Comparison of ENCODE assay signal across 1 cellular context in the genomic region with DNA sequence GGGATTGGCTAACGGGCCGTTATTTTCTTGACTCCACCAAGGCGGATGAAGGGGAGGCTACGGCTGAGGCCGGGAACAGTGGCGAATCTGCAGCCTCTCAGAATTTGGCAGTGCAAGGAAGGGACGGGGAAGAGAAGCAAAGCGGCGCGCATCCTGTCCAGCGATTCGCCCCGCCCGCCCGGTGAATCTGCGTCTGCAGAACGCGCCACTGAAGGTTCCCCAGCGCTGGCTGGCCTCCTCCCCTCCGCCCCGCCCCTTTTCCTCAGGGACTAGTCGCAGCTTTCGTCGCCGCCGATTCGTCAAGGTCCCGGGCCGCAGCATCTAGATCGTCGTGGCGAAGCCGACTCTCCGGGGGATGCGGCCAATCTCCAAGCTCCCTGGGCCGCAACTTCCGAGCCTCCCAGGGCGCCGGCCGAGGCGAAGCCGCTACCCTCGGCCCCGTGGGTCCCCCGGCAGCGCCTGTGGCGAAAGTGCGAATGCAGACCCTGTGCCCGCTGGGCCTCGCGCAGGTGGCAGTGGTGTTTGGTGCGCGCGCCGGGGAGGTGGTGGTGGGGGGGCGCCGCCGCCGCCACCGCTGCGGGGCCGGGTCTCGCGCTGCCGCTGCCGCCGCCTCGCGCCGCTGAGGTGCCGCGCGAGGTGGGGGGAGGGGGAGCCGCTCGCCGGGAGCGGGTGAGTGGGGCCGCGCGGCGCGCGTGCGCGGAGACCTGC.
TF ChIP-seq lines count a peak whose summit lies in the region.

A gene (plus strand): TSS at position 299 of the 708 bp plus-strand sequence. CDS start 978 bp downstream, outside the sequence.

TF ChIP-seq in K562, 482 proteins besides CTCF, POLR2A, EP300 and RAD21 (continued from another document and continues in another):
- TF ChIP-seq, protein P1, sequence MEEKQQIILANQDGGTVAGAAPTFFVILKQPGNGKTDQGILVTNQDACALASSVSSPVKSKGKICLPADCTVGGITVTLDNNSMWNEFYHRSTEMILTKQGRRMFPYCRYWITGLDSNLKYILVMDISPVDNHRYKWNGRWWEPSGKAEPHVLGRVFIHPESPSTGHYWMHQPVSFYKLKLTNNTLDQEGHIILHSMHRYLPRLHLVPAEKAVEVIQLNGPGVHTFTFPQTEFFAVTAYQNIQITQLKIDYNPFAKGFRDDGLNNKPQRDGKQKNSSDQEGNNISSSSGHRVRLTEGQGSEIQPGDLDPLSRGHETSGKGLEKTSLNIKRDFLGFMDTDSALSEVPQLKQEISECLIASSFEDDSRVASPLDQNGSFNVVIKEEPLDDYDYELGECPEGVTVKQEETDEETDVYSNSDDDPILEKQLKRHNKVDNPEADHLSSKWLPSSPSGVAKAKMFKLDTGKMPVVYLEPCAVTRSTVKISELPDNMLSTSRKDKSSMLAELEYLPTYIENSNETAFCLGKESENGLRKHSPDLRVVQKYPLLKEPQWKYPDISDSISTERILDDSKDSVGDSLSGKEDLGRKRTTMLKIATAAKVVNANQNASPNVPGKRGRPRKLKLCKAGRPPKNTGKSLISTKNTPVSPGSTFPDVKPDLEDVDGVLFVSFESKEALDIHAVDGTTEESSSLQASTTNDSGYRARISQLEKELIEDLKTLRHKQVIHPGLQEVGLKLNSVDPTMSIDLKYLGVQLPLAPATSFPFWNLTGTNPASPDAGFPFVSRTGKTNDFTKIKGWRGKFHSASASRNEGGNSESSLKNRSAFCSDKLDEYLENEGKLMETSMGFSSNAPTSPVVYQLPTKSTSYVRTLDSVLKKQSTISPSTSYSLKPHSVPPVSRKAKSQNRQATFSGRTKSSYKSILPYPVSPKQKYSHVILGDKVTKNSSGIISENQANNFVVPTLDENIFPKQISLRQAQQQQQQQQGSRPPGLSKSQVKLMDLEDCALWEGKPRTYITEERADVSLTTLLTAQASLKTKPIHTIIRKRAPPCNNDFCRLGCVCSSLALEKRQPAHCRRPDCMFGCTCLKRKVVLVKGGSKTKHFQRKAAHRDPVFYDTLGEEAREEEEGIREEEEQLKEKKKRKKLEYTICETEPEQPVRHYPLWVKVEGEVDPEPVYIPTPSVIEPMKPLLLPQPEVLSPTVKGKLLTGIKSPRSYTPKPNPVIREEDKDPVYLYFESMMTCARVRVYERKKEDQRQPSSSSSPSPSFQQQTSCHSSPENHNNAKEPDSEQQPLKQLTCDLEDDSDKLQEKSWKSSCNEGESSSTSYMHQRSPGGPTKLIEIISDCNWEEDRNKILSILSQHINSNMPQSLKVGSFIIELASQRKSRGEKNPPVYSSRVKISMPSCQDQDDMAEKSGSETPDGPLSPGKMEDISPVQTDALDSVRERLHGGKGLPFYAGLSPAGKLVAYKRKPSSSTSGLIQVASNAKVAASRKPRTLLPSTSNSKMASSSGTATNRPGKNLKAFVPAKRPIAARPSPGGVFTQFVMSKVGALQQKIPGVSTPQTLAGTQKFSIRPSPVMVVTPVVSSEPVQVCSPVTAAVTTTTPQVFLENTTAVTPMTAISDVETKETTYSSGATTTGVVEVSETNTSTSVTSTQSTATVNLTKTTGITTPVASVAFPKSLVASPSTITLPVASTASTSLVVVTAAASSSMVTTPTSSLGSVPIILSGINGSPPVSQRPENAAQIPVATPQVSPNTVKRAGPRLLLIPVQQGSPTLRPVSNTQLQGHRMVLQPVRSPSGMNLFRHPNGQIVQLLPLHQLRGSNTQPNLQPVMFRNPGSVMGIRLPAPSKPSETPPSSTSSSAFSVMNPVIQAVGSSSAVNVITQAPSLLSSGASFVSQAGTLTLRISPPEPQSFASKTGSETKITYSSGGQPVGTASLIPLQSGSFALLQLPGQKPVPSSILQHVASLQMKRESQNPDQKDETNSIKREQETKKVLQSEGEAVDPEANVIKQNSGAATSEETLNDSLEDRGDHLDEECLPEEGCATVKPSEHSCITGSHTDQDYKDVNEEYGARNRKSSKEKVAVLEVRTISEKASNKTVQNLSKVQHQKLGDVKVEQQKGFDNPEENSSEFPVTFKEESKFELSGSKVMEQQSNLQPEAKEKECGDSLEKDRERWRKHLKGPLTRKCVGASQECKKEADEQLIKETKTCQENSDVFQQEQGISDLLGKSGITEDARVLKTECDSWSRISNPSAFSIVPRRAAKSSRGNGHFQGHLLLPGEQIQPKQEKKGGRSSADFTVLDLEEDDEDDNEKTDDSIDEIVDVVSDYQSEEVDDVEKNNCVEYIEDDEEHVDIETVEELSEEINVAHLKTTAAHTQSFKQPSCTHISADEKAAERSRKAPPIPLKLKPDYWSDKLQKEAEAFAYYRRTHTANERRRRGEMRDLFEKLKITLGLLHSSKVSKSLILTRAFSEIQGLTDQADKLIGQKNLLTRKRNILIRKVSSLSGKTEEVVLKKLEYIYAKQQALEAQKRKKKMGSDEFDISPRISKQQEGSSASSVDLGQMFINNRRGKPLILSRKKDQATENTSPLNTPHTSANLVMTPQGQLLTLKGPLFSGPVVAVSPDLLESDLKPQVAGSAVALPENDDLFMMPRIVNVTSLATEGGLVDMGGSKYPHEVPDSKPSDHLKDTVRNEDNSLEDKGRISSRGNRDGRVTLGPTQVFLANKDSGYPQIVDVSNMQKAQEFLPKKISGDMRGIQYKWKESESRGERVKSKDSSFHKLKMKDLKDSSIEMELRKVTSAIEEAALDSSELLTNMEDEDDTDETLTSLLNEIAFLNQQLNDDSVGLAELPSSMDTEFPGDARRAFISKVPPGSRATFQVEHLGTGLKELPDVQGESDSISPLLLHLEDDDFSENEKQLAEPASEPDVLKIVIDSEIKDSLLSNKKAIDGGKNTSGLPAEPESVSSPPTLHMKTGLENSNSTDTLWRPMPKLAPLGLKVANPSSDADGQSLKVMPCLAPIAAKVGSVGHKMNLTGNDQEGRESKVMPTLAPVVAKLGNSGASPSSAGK (IDR thresholded peaks at IDR 0.05) = no peak
- TF ChIP-seq BACH1 (tag; IDR thresholded peaks at IDR 0.05) (no peak; the same call in 1 of the 2 replicates), ZFP1 (CRISPR knock-in tag; IDR thresholded peaks at IDR 0.05) (no peak), MEIS2 (IDR thresholded peaks at IDR 0.05; ENCODE audit: partially characterized antibody) (no peak), FOSL1 (tag; conservative IDR thresholded peaks at IDR 0.05) (peak; percentile 17; the same call in 1 of the 2 replicates), GABPA (tag; conservative IDR thresholded peaks at IDR 0.05; ENCODE audit: low read depth) (peak; percentile 84), HCFC1 (IDR thresholded peaks at IDR 0.05; ENCODE audit: low read depth, low read length) (peak; percentile 72), SRSF9 (IDR thresholded peaks at IDR 0.05; ENCODE audit: borderline replicate concordance, low read depth, low read length) (no peak), MBD2 (IDR thresholded peaks at IDR 0.05; ENCODE audit: borderline replicate concordance, low read depth) (peak; percentile 57), SIRT6 (IDR thresholded peaks at IDR 0.05; ENCODE audit: low read depth, low read length) (no peak), NR2C2 (CRISPR knock-in tag; IDR thresholded peaks at IDR 0.05) (peak; percentile 69; the same call in 1 of the 2 replicates), NR2C2 (tag; IDR thresholded peaks at IDR 0.05) (peak; percentile 91), MYC (IDR thresholded peaks at IDR 0.05; ENCODE audit: low read depth, low read length) (peak; percentile 81), MYC (CRISPR knock-in tag; IDR thresholded peaks at IDR 0.05; ENCODE audit: borderline replicate concordance, low read depth) (peak; percentile 82; the same call in 1 of the 2 replicates), C11orf30 (IDR thresholded peaks at IDR 0.05; ENCODE audit: low read depth) (peak; percentile 98), CEBPG (CRISPR knock-in tag; IDR thresholded peaks at IDR 0.05) (no peak), CEBPG (tag; conservative IDR thresholded peaks at IDR 0.05 in 1 of 2, IDR thresholded peaks at IDR 0.05 in 1 of 2) (peak in 1 of 2 experiments; percentile 60; a peak in 1 of 4 replicates), ZNF707 (CRISPR knock-in tag; conservative IDR thresholded peaks at IDR 0.05) (no peak), FUS (optimal IDR thresholded peaks at IDR 0.05; ENCODE audit: low read depth, low read length) (peak; percentile 86), TOE1 (IDR thresholded peaks at IDR 0.05; ENCODE audit: borderline replicate concordance) (peak; percentile 99), TOE1 (CRISPR knock-in tag; IDR thresholded peaks at IDR 0.05; ENCODE audit: borderline replicate concordance, low read depth) (no peak), FOXA3 (CRISPR knock-in tag; conservative IDR thresholded peaks at IDR 0.05 in 1 of 2, IDR thresholded peaks at IDR 0.05 in 1 of 2) (no peak), GABPB1 (CRISPR knock-in tag; IDR thresholded peaks at IDR 0.05) (peak; percentile 82), KLF13 (tag; IDR thresholded peaks at IDR 0.05; ENCODE audit: borderline replicate concordance, low read depth) (peak; percentile 90)
- TF ChIP-seq, protein P2, sequence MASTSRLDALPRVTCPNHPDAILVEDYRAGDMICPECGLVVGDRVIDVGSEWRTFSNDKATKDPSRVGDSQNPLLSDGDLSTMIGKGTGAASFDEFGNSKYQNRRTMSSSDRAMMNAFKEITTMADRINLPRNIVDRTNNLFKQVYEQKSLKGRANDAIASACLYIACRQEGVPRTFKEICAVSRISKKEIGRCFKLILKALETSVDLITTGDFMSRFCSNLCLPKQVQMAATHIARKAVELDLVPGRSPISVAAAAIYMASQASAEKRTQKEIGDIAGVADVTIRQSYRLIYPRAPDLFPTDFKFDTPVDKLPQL (IDR thresholded peaks at IDR 0.05; ENCODE audit: extremely low read depth, insufficient read length) = no peak
- TF ChIP-seq, protein P3, sequence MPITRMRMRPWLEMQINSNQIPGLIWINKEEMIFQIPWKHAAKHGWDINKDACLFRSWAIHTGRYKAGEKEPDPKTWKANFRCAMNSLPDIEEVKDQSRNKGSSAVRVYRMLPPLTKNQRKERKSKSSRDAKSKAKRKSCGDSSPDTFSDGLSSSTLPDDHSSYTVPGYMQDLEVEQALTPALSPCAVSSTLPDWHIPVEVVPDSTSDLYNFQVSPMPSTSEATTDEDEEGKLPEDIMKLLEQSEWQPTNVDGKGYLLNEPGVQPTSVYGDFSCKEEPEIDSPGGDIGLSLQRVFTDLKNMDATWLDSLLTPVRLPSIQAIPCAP (CRISPR knock-in tag; IDR thresholded peaks at IDR 0.05; ENCODE audit: borderline replicate concordance) = no peak
- TF ChIP-seq, protein P4, sequence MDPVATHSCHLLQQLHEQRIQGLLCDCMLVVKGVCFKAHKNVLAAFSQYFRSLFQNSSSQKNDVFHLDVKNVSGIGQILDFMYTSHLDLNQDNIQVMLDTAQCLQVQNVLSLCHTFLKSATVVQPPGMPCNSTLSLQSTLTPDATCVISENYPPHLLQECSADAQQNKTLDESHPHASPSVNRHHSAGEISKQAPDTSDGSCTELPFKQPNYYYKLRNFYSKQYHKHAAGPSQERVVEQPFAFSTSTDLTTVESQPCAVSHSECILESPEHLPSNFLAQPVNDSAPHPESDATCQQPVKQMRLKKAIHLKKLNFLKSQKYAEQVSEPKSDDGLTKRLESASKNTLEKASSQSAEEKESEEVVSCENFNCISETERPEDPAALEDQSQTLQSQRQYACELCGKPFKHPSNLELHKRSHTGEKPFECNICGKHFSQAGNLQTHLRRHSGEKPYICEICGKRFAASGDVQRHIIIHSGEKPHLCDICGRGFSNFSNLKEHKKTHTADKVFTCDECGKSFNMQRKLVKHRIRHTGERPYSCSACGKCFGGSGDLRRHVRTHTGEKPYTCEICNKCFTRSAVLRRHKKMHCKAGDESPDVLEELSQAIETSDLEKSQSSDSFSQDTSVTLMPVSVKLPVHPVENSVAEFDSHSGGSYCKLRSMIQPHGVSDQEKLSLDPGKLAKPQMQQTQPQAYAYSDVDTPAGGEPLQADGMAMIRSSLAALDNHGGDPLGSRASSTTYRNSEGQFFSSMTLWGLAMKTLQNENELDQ (CRISPR knock-in tag; IDR thresholded peaks at IDR 0.05; ENCODE audit: borderline replicate concordance) = peak; percentile 71; the same call in 1 of the 2 replicates
- TF ChIP-seq, protein P5, sequence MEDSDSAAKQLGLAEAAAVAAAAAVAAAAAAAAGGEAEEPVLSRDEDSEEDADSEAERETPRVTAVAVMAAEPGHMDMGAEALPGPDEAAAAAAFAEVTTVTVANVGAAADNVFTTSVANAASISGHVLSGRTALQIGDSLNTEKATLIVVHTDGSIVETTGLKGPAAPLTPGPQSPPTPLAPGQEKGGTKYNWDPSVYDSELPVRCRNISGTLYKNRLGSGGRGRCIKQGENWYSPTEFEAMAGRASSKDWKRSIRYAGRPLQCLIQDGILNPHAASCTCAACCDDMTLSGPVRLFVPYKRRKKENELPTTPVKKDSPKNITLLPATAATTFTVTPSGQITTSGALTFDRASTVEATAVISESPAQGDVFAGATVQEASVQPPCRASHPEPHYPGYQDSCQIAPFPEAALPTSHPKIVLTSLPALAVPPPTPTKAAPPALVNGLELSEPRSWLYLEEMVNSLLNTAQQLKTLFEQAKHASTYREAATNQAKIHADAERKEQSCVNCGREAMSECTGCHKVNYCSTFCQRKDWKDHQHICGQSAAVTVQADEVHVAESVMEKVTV (CRISPR knock-in tag; IDR thresholded peaks at IDR 0.05) = no peak
- TF ChIP-seq, protein P6, sequence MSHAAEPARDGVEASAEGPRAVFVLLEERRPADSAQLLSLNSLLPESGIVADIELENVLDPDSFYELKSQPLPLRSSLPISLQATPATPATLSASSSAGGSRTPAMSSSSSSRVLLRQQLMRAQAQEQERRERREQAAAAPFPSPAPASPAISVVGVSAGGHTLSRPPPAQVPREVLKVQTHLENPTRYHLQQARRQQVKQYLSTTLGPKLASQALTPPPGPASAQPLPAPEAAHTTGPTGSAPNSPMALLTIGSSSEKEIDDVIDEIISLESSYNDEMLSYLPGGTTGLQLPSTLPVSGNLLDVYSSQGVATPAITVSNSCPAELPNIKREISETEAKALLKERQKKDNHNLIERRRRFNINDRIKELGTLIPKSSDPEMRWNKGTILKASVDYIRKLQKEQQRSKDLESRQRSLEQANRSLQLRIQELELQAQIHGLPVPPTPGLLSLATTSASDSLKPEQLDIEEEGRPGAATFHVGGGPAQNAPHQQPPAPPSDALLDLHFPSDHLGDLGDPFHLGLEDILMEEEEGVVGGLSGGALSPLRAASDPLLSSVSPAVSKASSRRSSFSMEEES (CRISPR knock-in tag; IDR thresholded peaks at IDR 0.05) = no peak
- TF ChIP-seq, protein P7, sequence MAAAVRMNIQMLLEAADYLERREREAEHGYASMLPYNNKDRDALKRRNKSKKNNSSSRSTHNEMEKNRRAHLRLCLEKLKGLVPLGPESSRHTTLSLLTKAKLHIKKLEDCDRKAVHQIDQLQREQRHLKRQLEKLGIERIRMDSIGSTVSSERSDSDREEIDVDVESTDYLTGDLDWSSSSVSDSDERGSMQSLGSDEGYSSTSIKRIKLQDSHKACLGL (CRISPR knock-in tag; IDR thresholded peaks at IDR 0.05; ENCODE audit: borderline replicate concordance, poor library complexity, severe bottlenecking) = peak; percentile 11
- TF ChIP-seq, protein P8, sequence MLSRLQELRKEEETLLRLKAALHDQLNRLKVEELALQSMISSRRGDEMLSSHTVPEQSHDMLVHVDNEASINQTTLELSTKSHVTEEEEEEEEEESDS (CRISPR knock-in tag; IDR thresholded peaks at IDR 0.05) = no peak
- TF ChIP-seq, protein P9, sequence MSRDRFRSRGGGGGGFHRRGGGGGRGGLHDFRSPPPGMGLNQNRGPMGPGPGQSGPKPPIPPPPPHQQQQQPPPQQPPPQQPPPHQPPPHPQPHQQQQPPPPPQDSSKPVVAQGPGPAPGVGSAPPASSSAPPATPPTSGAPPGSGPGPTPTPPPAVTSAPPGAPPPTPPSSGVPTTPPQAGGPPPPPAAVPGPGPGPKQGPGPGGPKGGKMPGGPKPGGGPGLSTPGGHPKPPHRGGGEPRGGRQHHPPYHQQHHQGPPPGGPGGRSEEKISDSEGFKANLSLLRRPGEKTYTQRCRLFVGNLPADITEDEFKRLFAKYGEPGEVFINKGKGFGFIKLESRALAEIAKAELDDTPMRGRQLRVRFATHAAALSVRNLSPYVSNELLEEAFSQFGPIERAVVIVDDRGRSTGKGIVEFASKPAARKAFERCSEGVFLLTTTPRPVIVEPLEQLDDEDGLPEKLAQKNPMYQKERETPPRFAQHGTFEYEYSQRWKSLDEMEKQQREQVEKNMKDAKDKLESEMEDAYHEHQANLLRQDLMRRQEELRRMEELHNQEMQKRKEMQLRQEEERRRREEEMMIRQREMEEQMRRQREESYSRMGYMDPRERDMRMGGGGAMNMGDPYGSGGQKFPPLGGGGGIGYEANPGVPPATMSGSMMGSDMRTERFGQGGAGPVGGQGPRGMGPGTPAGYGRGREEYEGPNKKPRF (IDR thresholded peaks at IDR 0.05; ENCODE audit: low read depth, low read length) = no peak
